In genomic region chr18:59050661-59051057, GRCh38 we compare ENCODE assay signal across 16 cellular contexts.
"Had no signal": no experiment of that assay in that cellular context is flagged by ENCODE, and none has a peak within 500 bp of the region (broad histone marks: within the 10 kb centered on the region; RNA-seq: fewer than 3 reads in every experiment).

No MANE protein-coding gene starts in this region.

- H3K27ac Mint-ChIP-seq: activated CD4-positive, alpha-beta memory T cell treated with anti-CD3 and anti-CD28 coated beads, Interleukin-2, amount 10 ng/mL, durations not matched to agents 7 days and 5 days; activated naive CD4-positive, alpha-beta T cell treated with anti-CD3 and anti-CD28 coated beads for 36 hours; activated T-cell treated with anti-CD3 and anti-CD28 coated beads, Interleukin-2, amount 50 U/mL, for 24 hours; mesothelial cell of epicardium; nephron; WTC11 had no signal

- DNase-seq: activated CD4-positive, alpha-beta memory T cell treated with anti-CD3 and anti-CD28 coated beads, Interleukin-2, amount 10 ng/mL, durations not matched to agents 7 days and 5 days; activated CD4-positive, alpha-beta T cell treated with anti-CD3 and anti-CD28 coated beads for 4 hours; activated naive CD4-positive, alpha-beta T cell treated with anti-CD3 and anti-CD28 coated beads for 36 hours; activated T-cell treated with anti-CD3 and anti-CD28 coated beads, Interleukin-2, amount 50 U/mL, for 24 hours; brain microvascular endothelial cell; central memory CD4-positive, alpha-beta T cell; foreskin melanocyte; head of caudate nucleus; lower lobe of right lung; stimulated activated CD4-positive, alpha-beta T cell treated with anti-CD3 and anti-CD28 coated beads, Interleukin-4, amount 100 ng/mL, for 4 hours; stimulated activated naive CD4-positive, alpha-beta T cell had no signal

- H3K4me3 ChIP-seq: lower lobe of right lung had no signal

- H3K4me3 Mint-ChIP-seq: activated CD4-positive, alpha-beta memory T cell treated with anti-CD3 and anti-CD28 coated beads, Interleukin-2, amount 10 ng/mL, durations not matched to agents 7 days and 5 days; activated naive CD4-positive, alpha-beta T cell treated with anti-CD3 and anti-CD28 coated beads for 36 hours; activated T-cell treated with anti-CD3 and anti-CD28 coated beads, Interleukin-2, amount 50 U/mL, for 24 hours; mesothelial cell of epicardium; nephron; WTC11 had no signal

- H3K79me2 ChIP-seq: parathyroid adenoma had no signal

- H3K36me3 Mint-ChIP-seq: mesothelial cell of epicardium, WTC11 had no signal

- H3K9ac ChIP-seq: parathyroid adenoma had no signal

- H3K4me1 ChIP-seq: lower lobe of right lung, parathyroid adenoma had no signal

- H3K27ac ChIP-seq: brain microvascular endothelial cell, lower lobe of right lung, parathyroid adenoma had no signal

- H3K9me3 Mint-ChIP-seq: activated CD4-positive, alpha-beta memory T cell treated with anti-CD3 and anti-CD28 coated beads, Interleukin-2, amount 10 ng/mL, durations not matched to agents 7 days and 5 days; activated naive CD4-positive, alpha-beta T cell treated with anti-CD3 and anti-CD28 coated beads for 36 hours; activated T-cell treated with anti-CD3 and anti-CD28 coated beads, Interleukin-2, amount 50 U/mL, for 24 hours; mesothelial cell of epicardium; nephron; WTC11 had no signal

- H3K4me1 Mint-ChIP-seq: activated CD4-positive, alpha-beta memory T cell treated with anti-CD3 and anti-CD28 coated beads, Interleukin-2, amount 10 ng/mL, durations not matched to agents 7 days and 5 days had no signal

- H3K27me3 ChIP-seq: brain microvascular endothelial cell had no signal

- H2AFZ ChIP-seq: parathyroid adenoma had no signal

- ATAC-seq: lower lobe of right lung, sciatic nerve had no signal
